In the genomic region with DNA sequence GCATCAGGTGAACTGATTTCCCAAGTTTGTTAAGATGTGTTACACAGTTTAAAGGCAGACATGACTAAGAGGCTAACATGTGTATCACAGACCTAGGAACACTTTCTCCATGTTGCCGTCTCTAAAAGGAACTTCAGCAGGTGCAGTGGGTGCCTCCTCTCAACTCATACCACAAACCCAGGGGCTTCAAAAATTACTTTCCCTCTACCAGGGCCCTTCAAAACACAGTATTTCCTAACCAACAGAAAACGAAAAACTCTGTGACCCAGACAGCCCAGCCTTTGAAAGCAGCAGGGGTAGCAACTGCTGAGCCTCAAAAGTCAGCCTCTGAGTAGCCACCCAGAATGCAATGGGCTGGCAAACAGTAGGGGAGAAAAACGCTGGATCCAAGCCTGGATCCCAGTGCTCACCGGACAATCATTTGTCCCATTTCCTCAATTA, we compare ENCODE assay signal across 8 cellular contexts. TPM values are rescaled to one million over a fixed set of nuclear protein-coding genes. Genes with fewer than 3 reads are reported as not detected.
DNase-seq lines count a peak whose midpoint lies in the region; ATAC-seq and TF ChIP-seq lines count a peak whose summit lies in the region.

No MANE protein-coding gene starts in this region.

- ATAC-seq in omental fat pad (ENCODE audit: low FRiP score) (peak; percentile 46), HG03442 (IDR thresholded peaks at IDR 0.05; ENCODE audit: unreplicated experiment) (no peak)
- ATAC-seq in naive thymus-derived CD8-positive, alpha-beta T cell, result no peak

- WGBS in HUES64, result 64% methylated on average over 4 of the region's 4 CpGs

- peaks cover 61% of the 10 kb centered on the region for H3K36me3 Mint-ChIP-seq in Caco-2 (ENCODE audit: insufficient read depth, unreplicated experiment)
- peaks cover 0 to 10% (median 1%) of the 10 kb centered on the region in 3 donors for H3K36me3 Mint-ChIP-seq in naive thymus-derived CD8-positive, alpha-beta T cell

- H3K36me3 ChIP-seq in Caco-2 (ENCODE audit: control insufficient read depth, insufficient read depth, low read length) (no peaks in the 10 kb centered on the region), HUES64 (ENCODE audit: insufficient read depth, low read length) (no peaks in the 10 kb centered on the region)

- no TSS peak for BruUV-seq in Caco-2 (replicated peaks; lab: Mats Ljungman, UMichigan)

- DNase-seq in Caco-2 (no peak), dermis microvascular lymphatic vessel endothelial cell (ENCODE audit: low read depth in 2 of 2) (peak; percentile 21 to 46), omental fat pad (ENCODE audit: low spot score) (no peak), GM10266 (ENCODE audit: extremely low spot score) (no peak)
- DNase-seq in activated CD4-positive, CD25-positive, alpha-beta regulatory T cell (lab: John Stamatoyannopoulos, UW), result no peak
- no peak for DNase-seq in naive thymus-derived CD8-positive, alpha-beta T cell

- H3K9me3 ChIP-seq in Caco-2 (no peaks in the 10 kb centered on the region), HUES64 (ENCODE audit: insufficient read depth, low read depth, low read length) (no peaks in the 10 kb centered on the region)

- no peaks in the 10 kb centered on the region for H3K27me3 ChIP-seq in Caco-2 (replicated peaks; ENCODE audit: control insufficient read depth, insufficient read depth, low read length)
- H3K27me3 ChIP-seq in HUES64 (ENCODE audit: insufficient read depth, low read length), result no peaks in the 10 kb centered on the region

- peaks cover 75% of the 10 kb centered on the region for H3K4me1 ChIP-seq in Caco-2
- H3K4me1 ChIP-seq in HUES64 (ENCODE audit: insufficient read depth, low read length), result peaks cover 67% of the 10 kb centered on the region

- H3K4me3 Mint-ChIP-seq in Caco-2 (ENCODE audit: unreplicated experiment), result no peak overlapping the region
- no peak overlapping the region for H3K4me3 Mint-ChIP-seq in naive thymus-derived CD8-positive, alpha-beta T cell

- H3K27me3 Mint-ChIP-seq in Caco-2 (ENCODE audit: insufficient read depth, unreplicated experiment), result no peaks in the 10 kb centered on the region
- H3K27me3 Mint-ChIP-seq in naive thymus-derived CD8-positive, alpha-beta T cell, result no peaks in the 10 kb centered on the region

- POLR2A ChIA-PET in Caco-2 (lab: Charles Lee), result no interaction called here
- POLR2A ChIA-PET in naive thymus-derived CD8-positive, alpha-beta T cell (lab: Charles Lee), result interaction anchor here (0.7 kb wide), 1 partner anchor 465 kb away, joined by 3 read pairs; no protein-coding TSS in a partner anchor

- H3K27ac Mint-ChIP-seq in Caco-2 (ENCODE audit: unreplicated experiment), result peak overlapping the region; percentile 33
- H3K27ac Mint-ChIP-seq in naive thymus-derived CD8-positive, alpha-beta T cell, result peak overlapping the region in 3 of 10 donors; percentile 24 to 37 (median 37)

- H3K4me1 Mint-ChIP-seq in Caco-2 (ENCODE audit: low read depth, unreplicated experiment), result peaks cover 76% of the 10 kb centered on the region
- H3K4me1 Mint-ChIP-seq in naive thymus-derived CD8-positive, alpha-beta T cell, result peaks cover 17 to 62% (median 31%) of the 10 kb centered on the region in 4 donors

- H3K9ac ChIP-seq in HUES64 (ENCODE audit: low read depth, low read length), result peak overlapping the region; percentile 27; the same call in 1 of the 2 replicates

- H3K9me3 Mint-ChIP-seq in Caco-2 (ENCODE audit: unreplicated experiment), result no peaks in the 10 kb centered on the region
- no peaks in the 10 kb centered on the region for H3K9me3 Mint-ChIP-seq in naive thymus-derived CD8-positive, alpha-beta T cell

- no peak for TF ChIP-seq CTCF in Caco-2 (IDR thresholded peaks at IDR 0.05; ENCODE audit: insufficient read depth in 1 of 2, low read depth in 1 of 2, low read length in 1 of 2, severe bottlenecking in 1 of 2, unreplicated experiment in 1 of 2)
- TF ChIP-seq CTCF in omental fat pad (IDR thresholded peaks at IDR 0.05), result no peak
- no peak for TF ChIP-seq CTCF in GM10266 (IDR thresholded peaks at IDR 0.05; ENCODE audit: control insufficient read depth, insufficient read depth, low read depth, missing control alignments)

- H3K4me3 ChIP-seq in Caco-2 (ENCODE audit: low read depth, low read length), result no peak overlapping the region
- H3K4me3 ChIP-seq in HUES64 (ENCODE audit: low read length), result no peak overlapping the region

- intact Hi-C loops in Caco-2 (cut with micrococcal nuclease; ENCODE audit: unreplicated experiment), result no loop called here

- CTCF ChIA-PET in Caco-2 (lab: Charles Lee), result interaction anchor here (0.7 to 1.4 kb wide), 4 partner anchors 10 to 144 kb away, joined by 3 to 4 read pairs (median 4); no protein-coding TSS in a partner anchor

- H3K27ac ChIP-seq in HUES64 (ENCODE audit: low read depth, low read length), result no peak overlapping the region

RNA-seq across cellular contexts. Expression of gene B4GALT5, which starts 28.5 kb away (rescaled TPM):
- total RNA-seq in Caco-2 (2022) (65.0 and 67.1 TPM in 2 replicates), dermis microvascular lymphatic vessel endothelial cell (33.1 and 56.3 TPM in 2 replicates), omental fat pad (10 to 100 TPM; 27.0 to 93.1 (median 31.3) TPM)
- 37.2 TPM for polyA plus RNA-seq in HUES64 (2013, experiment 1 of 2)
- polyA plus RNA-seq in HUES64 (2013, experiment 2 of 2), result 38.5 TPM
- total RNA-seq in naive thymus-derived CD8-positive, alpha-beta T cell, result 1 to 10 TPM; 6.0 to 6.8 TPM
- 1 to 10 TPM in 1 of 3 donors, under 1 TPM in 2; 0.34 to 1.4 (median 0.73) TPM for polyA plus RNA-seq in naive thymus-derived CD8-positive, alpha-beta T cell

Comparison
In these comparisons a context has a peak if more than half of its experiments do, and no peak if none do; other contexts are left out.
1. DNase-seq: peak in dermis microvascular lymphatic vessel endothelial cell (2 of 2); none in Caco-2 (0 of 2), omental fat pad (single experiment), GM10266 (single experiment), activated CD4-positive, CD25-positive, alpha-beta regulatory T cell (0 of 4) and naive thymus-derived CD8-positive, alpha-beta T cell (0 of 10).